Comparison of ENCODE assay signal across 9 cellular contexts in the genomic region with DNA sequence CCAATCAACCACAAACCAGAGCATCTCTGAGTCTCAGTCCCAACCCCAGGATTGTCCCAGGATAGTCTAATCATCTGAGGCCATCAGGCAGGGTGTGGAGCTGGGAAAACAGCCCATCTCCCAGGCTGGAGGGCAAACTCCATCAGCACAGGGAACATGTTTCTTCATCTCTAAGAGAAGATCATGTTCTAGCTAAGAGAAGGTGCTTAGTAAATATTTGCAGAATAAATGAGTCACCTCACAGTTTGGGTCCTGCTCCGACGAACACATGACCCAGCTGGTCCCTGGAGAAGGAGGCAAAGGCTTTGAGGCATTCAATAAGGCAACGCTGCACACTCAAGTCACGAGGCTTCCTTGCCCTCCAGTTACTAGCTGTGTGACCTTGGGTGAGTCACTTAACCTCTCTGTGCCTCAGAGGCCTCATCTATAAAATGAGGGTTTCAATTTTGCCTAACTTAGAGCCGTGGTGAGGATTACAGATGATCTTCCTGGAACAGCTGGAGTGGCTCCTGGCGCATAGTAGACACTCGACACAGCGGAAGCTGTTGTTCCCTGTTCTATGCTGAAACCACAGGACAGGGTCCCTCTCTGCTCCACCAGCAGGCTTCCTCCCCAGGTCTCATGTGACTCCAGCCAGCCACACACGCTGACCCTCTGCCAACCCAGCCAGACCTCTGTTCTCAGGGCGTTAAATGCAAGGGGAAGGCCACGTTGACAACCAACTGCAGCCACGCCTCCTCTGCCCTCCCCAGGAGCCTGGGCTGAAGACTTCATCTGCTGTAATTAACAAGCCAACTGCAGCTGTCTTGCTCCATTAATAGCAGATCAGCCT. TPM values are rescaled to one million over a fixed set of nuclear protein-coding genes. Genes with fewer than 3 reads are reported as not detected.
DNase-seq lines count a peak whose midpoint lies in the region; ATAC-seq and TF ChIP-seq lines count a peak whose summit lies in the region.
"Had no signal": no experiment of that assay in that cellular context is flagged by ENCODE, and none has a peak within 500 bp of the region (broad histone marks: within the 10 kb centered on the region; RNA-seq: fewer than 3 reads in every experiment).

No MANE protein-coding gene starts in this region.

- ATAC-seq in RWPE2 (ENCODE audit: low read depth): peak; percentile 81
- peak; percentile 81 for ATAC-seq in left lobe of liver
- ATAC-seq in HG03159 (IDR thresholded peaks at IDR 0.05; ENCODE audit: unreplicated experiment): no peak

- in situ Hi-C loops in KBM-7 (cut with MboI; ENCODE audit: low pct_unique_long_range_greater_than_20kb, low sequenced_read_pairs): no loop called here

- H3K36me3 ChIP-seq in BE2C (no peaks in the 10 kb centered on the region), RWPE2 (ENCODE audit: low read depth) (no peaks in the 10 kb centered on the region), ovary (no peaks in the 10 kb centered on the region)

- peak; percentile 49 for DNase-seq in BE2C
- DNase-seq in KBM-7: peak; percentile 37
- DNase-seq in RWPE2 (ENCODE audit: low spot score): no peak
- DNase-seq in left lobe of liver (ENCODE audit: low spot score): peak; percentile 80
- no peak for DNase-seq in ovary
- no peak for DNase-seq in HK-2 (ENCODE audit: unreplicated experiment)
- DNase-seq in SW480 (ENCODE audit: low spot score): no peak
- DNase-seq: activated naive CD4-positive, alpha-beta T cell treated with Interleukin-2 at 50 U/mL for 16 hours had no signal

- H3K4me3 ChIP-seq in BE2C (ENCODE audit: low read depth, low read length): no peak overlapping the region
- no peak overlapping the region for H3K4me3 ChIP-seq in RWPE2 (ENCODE audit: severe bottlenecking)
- H3K4me3 ChIP-seq in ovary: no peak overlapping the region

- TF ChIP-seq POLR2A in ovary (IDR thresholded peaks at IDR 0.05): no peak

- intact Hi-C loops in ovary (cut with DNase I): no loop called here

- TF ChIP-seq CTCF in BE2C (IDR thresholded peaks at IDR 0.05; ENCODE audit: low read depth, low read length): no peak
- no peak for TF ChIP-seq CTCF in RWPE2 (IDR thresholded peaks at IDR 0.05; ENCODE audit: poor library complexity, severe bottlenecking)
- no peak for TF ChIP-seq CTCF in ovary (IDR thresholded peaks at IDR 0.05)

- TF ChIP-seq EP300 in ovary (IDR thresholded peaks at IDR 0.05): no peak

- H3K27me3 ChIP-seq in BE2C (no peaks in the 10 kb centered on the region), RWPE2 (ENCODE audit: insufficient read depth, poor library complexity, severe bottlenecking) (peaks cover 1% of the 10 kb centered on the region), ovary (no peaks in the 10 kb centered on the region)

- H3K9me3 ChIP-seq in BE2C (no peaks in the 10 kb centered on the region), RWPE2 (ENCODE audit: severe bottlenecking) (no peaks in the 10 kb centered on the region), ovary (no peaks in the 10 kb centered on the region)

- H3K4me1 ChIP-seq in BE2C: peaks cover 7% of the 10 kb centered on the region; the same call in 1 of the 2 replicates
- H3K4me1 ChIP-seq in RWPE2 (ENCODE audit: insufficient read depth, poor library complexity, severe bottlenecking): no peaks in the 10 kb centered on the region
- H3K4me1 ChIP-seq in ovary (ENCODE audit: insufficient read depth): no peaks in the 10 kb centered on the region

- WGBS in ovary, 3 donors: 50 to 53% (median 52%) methylated on average over 12 of the region's 12 CpGs

- H3K27ac ChIP-seq in RWPE2 (ENCODE audit: poor library complexity, severe bottlenecking) (no peak overlapping the region), ovary (no peak overlapping the region)

RNA-seq across cellular contexts. Expression of gene RPL38, which starts 10.3 kb away (rescaled TPM):
- polyA plus RNA-seq in BE2C (2012; ENCODE audit: insufficient read depth, insufficient read length, low read depth): 2,245 TPM
- total RNA-seq in left lobe of liver (271 TPM), ovary (1,000 to 10,000 TPM in 5 of 7 donors, 100 to 1,000 TPM in 2; 861 to 2,470 (median 1,550) TPM)
- 1,000 to 10,000 TPM; 2,644 to 2,696 TPM for polyA plus RNA-seq in ovary

RNA-seq across cellular contexts. Expression of gene TTYH2, which starts 20.2 kb away (rescaled TPM):
- polyA plus RNA-seq in BE2C (2012; ENCODE audit: insufficient read depth, insufficient read length, low read depth): 9.9 TPM
- total RNA-seq in left lobe of liver: 0.81 TPM
- total RNA-seq in ovary: 10 to 100 TPM in 6 of 7 donors, 1 to 10 TPM in 1; 9.8 to 43.1 (median 23.0) TPM
- 10 to 100 TPM; 12.8 to 17.5 TPM for polyA plus RNA-seq in ovary

Comparison
In these comparisons a context has a peak if more than half of its experiments do, and no peak if none do; other contexts are left out.
1. DNase-seq: peak in BE2C (single experiment), KBM-7 (single experiment) and left lobe of liver (single experiment); none in RWPE2 (single experiment), ovary (0 of 5), HK-2 (single experiment) and SW480 (single experiment).